14 cellular contexts compared by ENCODE assay signal in genomic region chr12:104091136-104091535, GRCh38. TPM values are rescaled to one million over a fixed set of nuclear protein-coding genes. Genes with fewer than 3 reads are reported as not detected.
DNase-seq lines count a peak whose midpoint lies in the region; TF ChIP-seq lines count a peak whose summit lies in the region.
"Had no signal": no experiment of that assay in that cellular context is flagged by ENCODE, and none has a peak within 500 bp of the region (broad histone marks: within the 10 kb centered on the region; RNA-seq: fewer than 3 reads in every experiment).

No MANE protein-coding gene starts in this region.

- TF ChIP-seq CTCF in HFFc6 (IDR thresholded peaks at IDR 0.05) (no peak), endodermal cell (conservative IDR thresholded peaks at IDR 0.05) (no peak), neural progenitor cell (IDR thresholded peaks at IDR 0.05) (no peak), brain microvascular endothelial cell (IDR thresholded peaks at IDR 0.05; ENCODE audit: low read depth, low read length, missing control alignments) (no peak), prostate gland (IDR thresholded peaks at IDR 0.05) (no peak)

- no peak overlapping the region for H3K4me3 ChIP-seq in endodermal cell (ENCODE audit: low read length)
- no peak overlapping the region for H3K4me3 ChIP-seq in neural progenitor cell
- H3K4me3 ChIP-seq in brain microvascular endothelial cell (ENCODE audit: low read depth, low read length), result no peak overlapping the region
- H3K4me3 ChIP-seq in prostate gland, result no peak overlapping the region
- H3K4me3 ChIP-seq: BLaER1 treated with 17β-estradiol and CSF1 and Interleukin-3, amounts not matched to agents 10 nM and 100 nM; GM12878 had no signal

- peaks cover 15% of the 10 kb centered on the region for H3K4me1 Mint-ChIP-seq in HFFc6 (ENCODE audit: low read depth)
- peaks cover 14% of the 10 kb centered on the region for H3K4me1 Mint-ChIP-seq in endodermal cell
- H3K4me1 Mint-ChIP-seq in neural progenitor cell, result peaks cover 6% of the 10 kb centered on the region

- no peaks in the 10 kb centered on the region for H3K27me3 Mint-ChIP-seq in HFFc6 (ENCODE audit: insufficient read depth)
- no peaks in the 10 kb centered on the region for H3K27me3 Mint-ChIP-seq in endodermal cell (ENCODE audit: insufficient read depth)
- no peaks in the 10 kb centered on the region for H3K27me3 Mint-ChIP-seq in neural progenitor cell (ENCODE audit: insufficient read depth, low read depth)
- H3K27me3 Mint-ChIP-seq: CD4-positive, CD25-positive, alpha-beta regulatory T cell had no signal

- TF ChIP-seq POLR2A in prostate gland (IDR thresholded peaks at IDR 0.05), result no peak

- peak overlapping the region; percentile 21; the same call in 1 of the 2 replicates for H3K27ac Mint-ChIP-seq in HFFc6
- H3K27ac Mint-ChIP-seq in endodermal cell, result no peak overlapping the region
- H3K27ac Mint-ChIP-seq in neural progenitor cell, result no peak overlapping the region

- H3K4me1 ChIP-seq in endodermal cell (ENCODE audit: control insufficient read depth, insufficient read depth, low read length) (no peaks in the 10 kb centered on the region), neural progenitor cell (peaks cover 10% of the 10 kb centered on the region), prostate gland (replicated peaks) (no peaks in the 10 kb centered on the region)
- H3K4me1 ChIP-seq: BLaER1 treated with 17β-estradiol and CSF1 and Interleukin-3, amounts not matched to agents 10 nM and 100 nM had no signal

- H3K4me3 Mint-ChIP-seq in HFFc6, result no peak overlapping the region
- H3K4me3 Mint-ChIP-seq in endodermal cell, result no peak overlapping the region
- H3K4me3 Mint-ChIP-seq in neural progenitor cell, result no peak overlapping the region
- H3K4me3 Mint-ChIP-seq: CD4-positive, CD25-positive, alpha-beta regulatory T cell had no signal

- H3K9ac ChIP-seq in endodermal cell (ENCODE audit: extremely low read depth, low read length, poor library complexity, severe bottlenecking) (no peak overlapping the region), neural progenitor cell (no peak overlapping the region)
- H3K9ac ChIP-seq: BLaER1 treated with 17β-estradiol and CSF1 and Interleukin-3, amounts not matched to agents 10 nM and 100 nM had no signal

- in situ Hi-C loops in brain microvascular endothelial cell (cut with HindIII; ENCODE audit: low pct_ligation_motif_present, low sequenced_read_pairs), result no loop called here

- H3K36me3 Mint-ChIP-seq in HFFc6 (ENCODE audit: low read depth) (peaks cover 28% of the 10 kb centered on the region), endodermal cell (ENCODE audit: low read depth) (peaks cover 2% of the 10 kb centered on the region), neural progenitor cell (peaks cover 6% of the 10 kb centered on the region)

- H3K4me2 ChIP-seq in neural progenitor cell, result no peak overlapping the region
- H3K4me2 ChIP-seq: BLaER1 treated with 17β-estradiol and CSF1 and Interleukin-3, amounts not matched to agents 10 nM and 100 nM had no signal

- H3K79me2 ChIP-seq in neural progenitor cell (ENCODE audit: low read depth), result no peaks in the 10 kb centered on the region

- H3K36me3 ChIP-seq in endodermal cell (ENCODE audit: control insufficient read depth, insufficient read depth, low read length), result peaks cover 27% of the 10 kb centered on the region
- H3K36me3 ChIP-seq in neural progenitor cell, result no peaks in the 10 kb centered on the region
- peaks cover 15% of the 10 kb centered on the region for H3K36me3 ChIP-seq in brain microvascular endothelial cell (replicated peaks)
- no peaks in the 10 kb centered on the region for H3K36me3 ChIP-seq in prostate gland

- H3K9me3 Mint-ChIP-seq in HFFc6, result no peaks in the 10 kb centered on the region
- H3K9me3 Mint-ChIP-seq in endodermal cell, result no peaks in the 10 kb centered on the region
- H3K9me3 Mint-ChIP-seq in neural progenitor cell, result no peaks in the 10 kb centered on the region
- H3K9me3 Mint-ChIP-seq: CD4-positive, CD25-positive, alpha-beta regulatory T cell had no signal

- peak overlapping the region; percentile 17 for H3K27ac ChIP-seq in endodermal cell (ENCODE audit: low read depth, low read length)
- no peak overlapping the region for H3K27ac ChIP-seq in neural progenitor cell
- H3K27ac ChIP-seq in brain microvascular endothelial cell, result no peak overlapping the region
- no peak overlapping the region for H3K27ac ChIP-seq in prostate gland
- H3K27ac ChIP-seq: BLaER1 treated with 17β-estradiol and CSF1 and Interleukin-3, amounts not matched to agents 10 nM and 100 nM; HL-60 had no signal

- H2AFZ ChIP-seq in neural progenitor cell (replicated peaks), result no peak overlapping the region

- WGBS in endodermal cell (ENCODE audit: insufficient coverage in 1 of 2, insufficient read length in 1 of 2), 2 experiments, result 94 to 100% methylated on average over 3 to 4 of the region's 4 CpGs
- WGBS in prostate gland, result 88% methylated on average over 4 of the region's 4 CpGs

- peaks cover 7% of the 10 kb centered on the region for H3F3A ChIP-seq in neural progenitor cell (ENCODE audit: low read depth)

- H3K27me3 ChIP-seq in endodermal cell (ENCODE audit: control insufficient read depth, insufficient read depth, low read length, poor library complexity, severe bottlenecking), result no peaks in the 10 kb centered on the region
- no peaks in the 10 kb centered on the region for H3K27me3 ChIP-seq in neural progenitor cell
- H3K27me3 ChIP-seq in brain microvascular endothelial cell (replicated peaks), result no peaks in the 10 kb centered on the region
- no peaks in the 10 kb centered on the region for H3K27me3 ChIP-seq in prostate gland (replicated peaks; ENCODE audit: insufficient read depth)
- H3K27me3 ChIP-seq: BLaER1 treated with 17β-estradiol and CSF1 and Interleukin-3, amounts not matched to agents 10 nM and 100 nM had no signal

- intact Hi-C loops in prostate gland (cut with DNase I), result no loop called here

- H4K20me1 ChIP-seq in neural progenitor cell (ENCODE audit: low read depth), result no peaks in the 10 kb centered on the region
- H4K20me1 ChIP-seq: BLaER1 treated with 17β-estradiol and CSF1 and Interleukin-3, amounts not matched to agents 10 nM and 100 nM had no signal

- H3K9me3 ChIP-seq in endodermal cell (ENCODE audit: control insufficient read depth, low read length), result no peaks in the 10 kb centered on the region
- H3K9me3 ChIP-seq in neural progenitor cell (ENCODE audit: low read depth), result no peaks in the 10 kb centered on the region
- no peaks in the 10 kb centered on the region for H3K9me3 ChIP-seq in prostate gland
- H3K9me3 ChIP-seq: BLaER1 treated with 17β-estradiol and CSF1 and Interleukin-3, amounts not matched to agents 10 nM and 100 nM had no signal

- DNase-seq in ELF-1 (ENCODE audit: low read depth, low spot score) (peak; percentile 66), HFFc6 (no peak), endodermal cell (no peak), neural progenitor cell (ENCODE audit: low spot score) (peak; percentile 23), brain microvascular endothelial cell (no peak), prostate gland (ENCODE audit: low spot score) (no peak)
- DNase-seq in activated naive CD4-positive, alpha-beta T cell treated with Interleukin-2 at 50 U/mL for 16 hours, result no peak
- DNase-seq: ACHN; CD4-positive, CD25-positive, alpha-beta regulatory T cell; GOT3; HCEC 1CT had no signal

RNA-seq across cellular contexts. Expression of gene HCFC2, which starts 26.8 kb away (rescaled TPM):
- 10 to 100 TPM; 19.6 to 23.8 (median 21.9) TPM for total RNA-seq in HFFc6 (2021; fragmentation: NEBNext Ultra II Directional; extraction: Animal tissue kit (Norgen Biotek cat#: 25700))
- 1 to 10 TPM; 2.2 to 3.4 TPM for total RNA-seq in endodermal cell
- polyA plus RNA-seq in endodermal cell (2013, experiment 1 of 2), result 7.0 TPM
- 6.9 TPM for polyA plus RNA-seq in endodermal cell (2013, experiment 2 of 2)
- 4.2 and 4.6 TPM in 2 replicates for total RNA-seq in neural progenitor cell (ENCODE audit: low replicate concordance)
- total RNA-seq in prostate gland, result 10 to 100 TPM; 18.3 to 18.6 TPM

RNA-seq across cellular contexts. Expression of gene GLT8D2, which starts 41.1 kb away (rescaled TPM):
- 10 to 100 TPM; 36.4 to 58.0 (median 50.9) TPM for total RNA-seq in HFFc6 (2021; fragmentation: NEBNext Ultra II Directional; extraction: Animal tissue kit (Norgen Biotek cat#: 25700))
- total RNA-seq in endodermal cell, result 1 to 10 TPM in 1 of 2 donors, under 1 TPM in 1; 0.69 to 1.3 TPM
- polyA plus RNA-seq in endodermal cell (2013, experiment 1 of 2), result 3.7 TPM
- 4.1 TPM for polyA plus RNA-seq in endodermal cell (2013, experiment 2 of 2)
- 1.9 and 3.9 TPM in 2 replicates for total RNA-seq in neural progenitor cell (ENCODE audit: low replicate concordance)
- 10 to 100 TPM in 1 of 2 donors, 1 to 10 TPM in 1; 3.1 to 11.2 TPM for total RNA-seq in prostate gland
- total RNA-seq: CD4-positive, CD25-positive, alpha-beta regulatory T cell had no signal
- polyA plus RNA-seq: CD4-positive, CD25-positive, alpha-beta regulatory T cell had no signal

RNA-seq across cellular contexts. Expression of gene NFYB, which starts 46.9 kb away (rescaled TPM):
- total RNA-seq in HFFc6 (2021; fragmentation: NEBNext Ultra II Directional; extraction: Animal tissue kit (Norgen Biotek cat#: 25700)), result 10 to 100 TPM; 20.0 to 33.3 (median 27.0) TPM
- total RNA-seq in endodermal cell (10 to 100 TPM; 31.2 to 36.3 TPM), neural progenitor cell (ENCODE audit: low replicate concordance) (64.2 and 100 TPM in 2 replicates), prostate gland (10 to 100 TPM; 37.9 to 41.1 TPM)
- polyA plus RNA-seq in endodermal cell (2013, experiment 1 of 2), result 58.2 TPM
- polyA plus RNA-seq in endodermal cell (2013, experiment 2 of 2), result 56.8 TPM

Comparison
In these comparisons a context has a peak if more than half of its experiments do, and no peak if none do; other contexts are left out.
1. DNase-seq: peak in ELF-1 (single experiment) and neural progenitor cell (single experiment); none in HFFc6 (single experiment), endodermal cell (single experiment), brain microvascular endothelial cell (single experiment), prostate gland (single experiment) and activated naive CD4-positive, alpha-beta T cell treated with Interleukin-2 at 50 U/mL for 16 hours (single experiment).